Comparison of ENCODE assay signal across 1 cellular context in the genomic region with DNA sequence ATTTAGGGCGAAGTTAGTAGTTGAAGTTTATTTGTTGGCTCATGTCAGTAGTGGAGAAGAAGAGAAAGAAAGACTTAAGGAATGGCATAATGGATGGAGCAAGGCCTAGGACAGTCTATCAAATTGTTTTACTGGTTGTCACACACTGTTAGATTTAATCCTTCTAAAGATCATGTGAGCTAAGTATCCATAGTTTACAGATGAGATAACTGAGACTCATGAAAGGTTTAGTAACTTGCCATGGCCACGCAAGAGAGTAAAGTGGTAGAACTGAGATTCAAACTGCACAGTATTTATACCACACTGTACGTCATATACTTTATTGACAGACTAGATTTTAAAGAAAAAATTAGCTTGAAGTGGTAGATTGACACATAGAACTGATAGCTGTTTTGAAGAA.
TF ChIP-seq lines count a peak whose summit lies in the region.

No MANE protein-coding gene starts in this region.

TF ChIP-seq in SK-N-SH, 30 proteins besides CTCF, POLR2A, EP300 and RAD21:
- TF ChIP-seq, protein P1, sequence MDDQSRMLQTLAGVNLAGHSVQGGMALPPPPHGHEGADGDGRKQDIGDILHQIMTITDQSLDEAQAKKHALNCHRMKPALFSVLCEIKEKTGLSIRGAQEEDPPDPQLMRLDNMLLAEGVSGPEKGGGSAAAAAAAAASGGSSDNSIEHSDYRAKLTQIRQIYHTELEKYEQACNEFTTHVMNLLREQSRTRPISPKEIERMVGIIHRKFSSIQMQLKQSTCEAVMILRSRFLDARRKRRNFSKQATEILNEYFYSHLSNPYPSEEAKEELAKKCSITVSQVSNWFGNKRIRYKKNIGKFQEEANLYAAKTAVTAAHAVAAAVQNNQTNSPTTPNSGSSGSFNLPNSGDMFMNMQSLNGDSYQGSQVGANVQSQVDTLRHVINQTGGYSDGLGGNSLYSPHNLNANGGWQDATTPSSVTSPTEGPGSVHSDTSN (IDR thresholded peaks at IDR 0.05): peak; percentile 41; the same call in 1 of the 2 replicates
- TF ChIP-seq SIN3A (IDR thresholded peaks at IDR 0.05; ENCODE audit: borderline replicate concordance, low read depth, low read length): no peak
